ENCODE assay signal across 8 cellular contexts in the genomic region with DNA sequence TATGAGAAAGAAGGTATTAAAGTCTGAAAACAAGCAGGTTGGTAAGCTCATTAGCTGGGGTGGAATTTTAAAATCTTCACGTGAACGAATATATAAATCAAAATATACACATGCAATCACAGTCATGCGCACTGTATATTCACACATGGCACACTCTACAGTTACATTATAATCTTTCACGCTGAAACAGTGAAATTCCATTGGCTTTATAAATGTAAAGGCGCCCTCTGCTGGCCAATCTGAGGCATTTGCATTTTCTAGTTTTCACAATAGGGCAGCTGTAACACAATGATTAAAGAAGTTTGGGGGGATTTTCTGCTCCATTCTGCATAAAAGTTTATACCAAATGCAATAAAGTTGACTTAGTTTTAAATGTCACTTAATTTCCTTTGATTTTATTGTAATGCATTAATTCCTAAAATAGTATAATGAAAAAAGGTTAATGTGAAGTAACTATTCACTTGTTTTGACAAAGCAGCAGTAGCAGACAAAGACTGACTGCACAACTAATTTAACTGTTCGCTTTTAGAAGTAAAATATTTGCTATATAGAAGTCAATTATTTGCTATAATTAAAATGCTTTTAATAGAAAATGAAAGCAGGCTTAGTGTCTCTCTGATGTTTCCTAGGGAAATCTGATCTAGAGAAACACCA. TPM values are rescaled to one million over a fixed set of nuclear protein-coding genes. Genes with fewer than 3 reads are reported as not detected.
DNase-seq lines count a peak whose midpoint lies in the region; ATAC-seq and TF ChIP-seq lines count a peak whose summit lies in the region.

No MANE protein-coding gene starts in this region.

- no peaks in the 10 kb centered on the region for H3K9me3 ChIP-seq in heart left ventricle
- no peaks in the 10 kb centered on the region for H3K9me3 ChIP-seq in gastrocnemius medialis

- in situ Hi-C loops in gastrocnemius medialis (cut with MboI; ENCODE audit: low sequenced_read_pairs in 4 of 4): loop anchor here in 2 of 4 donors (10.0 to 25.0 kb wide), 2 partner anchors 289 to 296 kb away; no protein-coding TSS in a partner anchor

- H3K4me1 ChIP-seq in heart left ventricle (peaks cover 0 to 11% (median 0%) of the 10 kb centered on the region in 12 donors), gastrocnemius medialis (no peaks in the 10 kb centered on the region)

- peaks cover 0 to 53% (median 14%) of the 10 kb centered on the region in 9 donors for H3K36me3 ChIP-seq in heart left ventricle
- H3K36me3 ChIP-seq in gastrocnemius medialis: no peaks in the 10 kb centered on the region

- ATAC-seq in GM21723 (IDR thresholded peaks at IDR 0.05; ENCODE audit: unreplicated experiment): peak; percentile 81
- peak in 2 of 4 donors; percentile 37 to 63 for ATAC-seq in heart left ventricle
- ATAC-seq in gastrocnemius medialis: peak in 1 of 2 donors; percentile 72
- ATAC-seq in HG02840 (IDR thresholded peaks at IDR 0.05; ENCODE audit: low FRiP score, unreplicated experiment): no peak

- no peak for TF ChIP-seq POLR2A in heart left ventricle (IDR thresholded peaks at IDR 0.05)
- no peak for TF ChIP-seq POLR2A in gastrocnemius medialis (IDR thresholded peaks at IDR 0.05)

- peak; percentile 34 for DNase-seq in Daoy (ENCODE audit: low read depth)
- DNase-seq in SHP77 (lab: John Stamatoyannopoulos, UW): peak; percentile 61 to 75
- peak; percentile 42 for DNase-seq in activated naive CD4-positive, alpha-beta T cell treated with anti-CD3 and anti-CD28 coated beads, Interleukin-2, amount 50 U/mL, for 16 hours
- peak in 3 of 5 donors; percentile 18 to 36 (median 31) for DNase-seq in heart left ventricle
- peak in 1 of 2 donors; percentile 15 for DNase-seq in gastrocnemius medialis

- intact Hi-C loops in heart left ventricle (cut with DNase I): loop anchor here in 5 of 10 donors (1.0 to 10.0 kb wide), 5 partner anchors 80 to 716 kb away; a partner anchor contains a TSS
- intact Hi-C loops in gastrocnemius medialis (cut with DNase I; ENCODE audit: low total_unique reads): no loop called here

- TF ChIP-seq CTCF in LNCAP (IDR thresholded peaks at IDR 0.05) (peak; percentile 71), heart left ventricle (IDR thresholded peaks at IDR 0.05) (peak; percentile 79 to 93 (median 88)), gastrocnemius medialis (IDR thresholded peaks at IDR 0.05 in 4 of 5, conservative IDR thresholded peaks at IDR 0.05 in 1 of 5) (peak; percentile 51 to 85 (median 64))

- H3K4me3 ChIP-seq in heart left ventricle (no peak overlapping the region), gastrocnemius medialis (no peak overlapping the region)

- H3K27ac ChIP-seq in heart left ventricle (no peak overlapping the region), gastrocnemius medialis (no peak overlapping the region)

- H3K27me3 ChIP-seq in heart left ventricle: no peaks in the 10 kb centered on the region
- H3K27me3 ChIP-seq in gastrocnemius medialis: no peaks in the 10 kb centered on the region

- WGBS in heart left ventricle, 4 donors: 9 to 13% (median 11%) methylated on average over 6 of the region's 6 CpGs

RNA-seq across cellular contexts. Expression of a gene that starts 17.2 kb away (rescaled TPM):
- total RNA-seq in Daoy (2014; rRNA removed; shearing (Covaris generic)): 10.6 and 12.1 TPM in 2 replicates
- total RNA-seq in heart left ventricle: 10 to 100 TPM in 3 of 9 donors, 1 to 10 TPM in 6; 4.5 to 24.2 (median 6.8) TPM
- polyA plus RNA-seq in heart left ventricle: 1 to 10 TPM; 3.4 to 3.6 TPM
- 1 to 10 TPM in 3 of 4 donors, under 1 TPM in 1; 0.97 to 5.4 (median 1.7) TPM for total RNA-seq in gastrocnemius medialis

RNA-seq across cellular contexts. Expression of a gene that starts 42.7 kb away (rescaled TPM):
- total RNA-seq in Daoy (2014; rRNA removed; shearing (Covaris generic)): 7.8 and 11.3 TPM in 2 replicates
- total RNA-seq in heart left ventricle (10 to 100 TPM in 2 of 9 donors, 1 to 10 TPM in 7; 5.8 to 20.3 (median 6.4) TPM), gastrocnemius medialis (10 to 100 TPM in 1 of 4 donors, 1 to 10 TPM in 3; 3.7 to 12.0 (median 6.2) TPM)
- 10 to 100 TPM in 1 of 2 donors, 1 to 10 TPM in 1; 3.0 to 11.0 TPM for polyA plus RNA-seq in heart left ventricle

RNA-seq across cellular contexts. Expression of a gene that starts 58.0 kb away (rescaled TPM):
- 6.9 and 10.1 TPM in 2 replicates for total RNA-seq in Daoy (2014; rRNA removed; shearing (Covaris generic))
- 10 to 100 TPM in 1 of 9 donors, 1 to 10 TPM in 6, under 1 TPM in 2; 0.75 to 11.3 (median 3.5) TPM for total RNA-seq in heart left ventricle
- polyA plus RNA-seq in heart left ventricle: 1 to 10 TPM in 1 of 2 donors, under 1 TPM in 1; 0.88 to 1.5 TPM
- total RNA-seq in gastrocnemius medialis: 10 to 100 TPM in 1 of 4 donors, 1 to 10 TPM in 2, not detected in 1; 4.8 to 10.1 (median 7.0) TPM
